In genomic region chr1:151147132-151147503, GRCh38 we compare ENCODE assay signal across 6 cellular contexts. TPM values are rescaled to one million over a fixed set of nuclear protein-coding genes. Genes with fewer than 3 reads are reported as not detected.
DNase-seq lines count a peak whose midpoint lies in the region; FAIRE-seq and TF ChIP-seq lines count a peak whose summit lies in the region.

No MANE protein-coding gene starts in this region.

- H3K9me2 ChIP-seq in OCI-LY1 (ENCODE audit: low read depth, low read length) = no peaks in the 10 kb centered on the region

- no peaks in the 10 kb centered on the region for H3K79me2 ChIP-seq in OCI-LY1 (ENCODE audit: insufficient read depth, low read length)
- H3K79me2 ChIP-seq in endothelial cell of umbilical vein (ENCODE audit: control insufficient read depth, insufficient read depth, low read length) = no peaks in the 10 kb centered on the region

- intact Hi-C loops in endothelial cell of umbilical vein (cut with micrococcal nuclease) = loop anchor here (2.0 to 5.0 kb wide), 3 partner anchors 40 to 170 kb away; partner anchors contain the start of gene GABPB2

- no peaks in the 10 kb centered on the region for H4K20me1 ChIP-seq in OCI-LY1 (ENCODE audit: insufficient read depth, low read length)
- no peaks in the 10 kb centered on the region for H4K20me1 ChIP-seq in endothelial cell of umbilical vein (replicated peaks; ENCODE audit: control insufficient read depth, extremely low read depth, insufficient read depth, low read length)

- H3K36me3 ChIP-seq in OCI-LY1 (ENCODE audit: insufficient read depth, low read length) (no peaks in the 10 kb centered on the region), endothelial cell of umbilical vein (ENCODE audit: control insufficient read depth in 2 of 2, extremely low read depth in 1 of 2, insufficient read depth in 2 of 2, low read length in 2 of 2) (peaks cover 0 to 5% of the 10 kb centered on the region in 2 experiments), skeletal muscle satellite cell (ENCODE audit: insufficient read depth, low read length) (no peaks in the 10 kb centered on the region)

- TF ChIP-seq CTCF in OCI-LY1 (IDR thresholded peaks at IDR 0.05; ENCODE audit: low read length) = no peak
- TF ChIP-seq CTCF in endothelial cell of umbilical vein (IDR thresholded peaks at IDR 0.05; ENCODE audit: extremely low read depth in 1 of 2, insufficient read depth in 1 of 2, low read depth in 1 of 2, low read length in 2 of 2) = no peak

- no peaks in the 10 kb centered on the region for H3F3A ChIP-seq in OCI-LY1 (ENCODE audit: insufficient read depth, low read length)

- peak; percentile 64 for FAIRE-seq in endothelial cell of umbilical vein (lab: Jason Lieb, UNC)

- POLR2A ChIA-PET in endothelial cell of umbilical vein (lab: Charles Lee) = interaction anchor here (0.6 to 0.7 kb wide), 2 partner anchors 18 to 288 kb away, joined by 3 read pairs; no protein-coding TSS in a partner anchor

- peak overlapping the region; percentile 71 for H3K4me3 ChIP-seq in OCI-LY1 (ENCODE audit: low read depth, low read length, poor library complexity, severe bottlenecking)
- H3K4me3 ChIP-seq in endothelial cell of umbilical vein (replicated peaks in 1 of 3; ENCODE audit: insufficient read depth in 1 of 3, low read depth in 1 of 3, low read length in 3 of 3) = peak overlapping the region in 2 of 3 experiments; percentile 49 to 81
- peak overlapping the region; percentile 79 for H3K4me3 ChIP-seq in skeletal muscle satellite cell (ENCODE audit: low read length)

- no peak overlapping the region for H3K27ac ChIP-seq in OCI-LY1 (ENCODE audit: low read depth, low read length, poor library complexity, severe bottlenecking)
- no peak overlapping the region for H3K27ac ChIP-seq in endothelial cell of umbilical vein (ENCODE audit: insufficient read depth, low read depth, low read length)

- H3K4me2 ChIP-seq in OCI-LY1 (ENCODE audit: low read length) (peak overlapping the region; percentile 91), endothelial cell of umbilical vein (ENCODE audit: insufficient read depth, low read length) (peak overlapping the region; percentile 96), skeletal muscle satellite cell (ENCODE audit: low read length) (peak overlapping the region; percentile 91)

- CTCF ChIA-PET in endothelial cell of umbilical vein (lab: Charles Lee) = interaction anchor here (1.0 kb wide), 1 partner anchor 47 kb away, joined by 5 read pairs; no protein-coding TSS in a partner anchor

- H2AFZ ChIP-seq in OCI-LY1 (ENCODE audit: low read length) (no peak overlapping the region), endothelial cell of umbilical vein (ENCODE audit: low read depth, low read length) (peak overlapping the region; percentile 37)

- peak; percentile 58 for DNase-seq in endothelial cell of umbilical vein (ENCODE audit: low read depth, low spot score)
- DNase-seq in CD1c-positive myeloid dendritic cell (ENCODE audit: extremely low spot score) = no peak
- no peak for DNase-seq in NK-92 (lab: John Stamatoyannopoulos, UW; ENCODE audit: unreplicated experiment)
- DNase-seq in SW 1271 (lab: John Stamatoyannopoulos, UW) = no peak

- no peaks in the 10 kb centered on the region for H3K9me1 ChIP-seq in endothelial cell of umbilical vein (replicated peaks; ENCODE audit: control insufficient read depth, extremely low read depth, insufficient read depth, low read length)

- no peak for TF ChIP-seq POLR2A in endothelial cell of umbilical vein (IDR thresholded peaks at IDR 0.05; ENCODE audit: low read depth, low read length)

- peak overlapping the region; percentile 69; the same call in 1 of the 2 replicates for H3K9ac ChIP-seq in OCI-LY1 (ENCODE audit: low read length)
- H3K9ac ChIP-seq in endothelial cell of umbilical vein (replicated peaks; ENCODE audit: extremely low read depth, insufficient read depth, low read length) = peak overlapping the region; percentile 66
- H3K9ac ChIP-seq in skeletal muscle satellite cell (ENCODE audit: low read depth, low read length) = peak overlapping the region; percentile 69

- TSS peak; percentile 33 for BruUV-seq in endothelial cell of umbilical vein (replicated peaks; lab: Mats Ljungman, UMichigan)

- dilution Hi-C loops in endothelial cell of umbilical vein (cut with MboI; ENCODE audit: extremely low pct_ligation_motif_present, low sequenced_read_pairs) = no loop called here

- peaks cover 27% of the 10 kb centered on the region for H3K4me1 ChIP-seq in OCI-LY1 (ENCODE audit: insufficient read depth, low read length, severe bottlenecking)
- peaks cover 29% of the 10 kb centered on the region for H3K4me1 ChIP-seq in endothelial cell of umbilical vein (ENCODE audit: control insufficient read depth, extremely low read depth, insufficient read depth, low read length)
- H3K4me1 ChIP-seq in skeletal muscle satellite cell (ENCODE audit: control insufficient read depth, insufficient read depth, low read length) = peaks cover 25% of the 10 kb centered on the region

- H3K9me3 ChIP-seq in OCI-LY1 (ENCODE audit: low read length) = no peaks in the 10 kb centered on the region
- no peaks in the 10 kb centered on the region for H3K9me3 ChIP-seq in endothelial cell of umbilical vein (replicated peaks; ENCODE audit: control insufficient read depth, insufficient read depth, low read length)
- no peaks in the 10 kb centered on the region for H3K9me3 ChIP-seq in skeletal muscle satellite cell (replicated peaks; ENCODE audit: low read length)

- H3K27me3 ChIP-seq in OCI-LY1 (ENCODE audit: insufficient read depth, low read length) (0 out of 2 replicates have a peak, but pooled peaks cover 5% of the 10 kb centered on the region), endothelial cell of umbilical vein (ENCODE audit: control insufficient read depth in 2 of 2, insufficient read depth in 2 of 2, low read length in 2 of 2) (no peaks in the 10 kb centered on the region), skeletal muscle satellite cell (ENCODE audit: control insufficient read depth, insufficient read depth, low read length) (no peaks in the 10 kb centered on the region)

TF ChIP-seq in endothelial cell of umbilical vein, 7 proteins besides CTCF, POLR2A, EP300 and RAD21 (continues in another document):
- TF ChIP-seq FOS (IDR thresholded peaks at IDR 0.05; ENCODE audit: borderline replicate concordance, insufficient read depth, low read length) = no peak

RNA-seq across cellular contexts. Expression of gene SEMA6C, which starts 0.7 kb away (rescaled TPM):
- 46.2 and 53.0 TPM in 2 replicates for total RNA-seq in endothelial cell of umbilical vein
- 66.0 and 71.9 TPM in 2 replicates for polyA plus RNA-seq in endothelial cell of umbilical vein
- polyA plus RNA-seq in endothelial cell of umbilical vein (2011; cell fraction: cytosol; rRNA removed) = 38.6 and 39.2 TPM in 2 replicates
- polyA plus RNA-seq in endothelial cell of umbilical vein (2011; cell fraction: nucleus; rRNA removed) = 180 and 192 TPM in 2 replicates
- polyA plus RNA-seq in endothelial cell of umbilical vein (2012) = 20.4 and 24.0 TPM in 2 replicates
- polyA minus RNA-seq in endothelial cell of umbilical vein = 48.7 and 67.7 TPM in 2 replicates
- polyA minus RNA-seq in endothelial cell of umbilical vein (2011; cell fraction: cytosol; rRNA and poly(A)+ RNA removed) = 0.61 TPM
- 39.5 and 48.2 TPM in 2 replicates for polyA minus RNA-seq in endothelial cell of umbilical vein (2011; cell fraction: nucleus; rRNA and poly(A)+ RNA removed)
- total RNA-seq in skeletal muscle satellite cell (2012; rRNA removed) = 0.87 and 1.8 TPM in 2 replicates

RNA-seq across cellular contexts. Expression of gene TNFAIP8L2, which starts 9.3 kb away (rescaled TPM):
- not detected in 2 replicates for total RNA-seq in endothelial cell of umbilical vein
- polyA plus RNA-seq in endothelial cell of umbilical vein = 0.06 TPM in 1 of 2 replicates, not detected in the other
- polyA plus RNA-seq in endothelial cell of umbilical vein (2011; cell fraction: cytosol; rRNA removed) = 0.17 TPM in 1 of 2 replicates, not detected in the other
- polyA plus RNA-seq in endothelial cell of umbilical vein (2011; cell fraction: nucleus; rRNA removed) = not detected in 2 replicates
- polyA plus RNA-seq in endothelial cell of umbilical vein (2012) = 0.63 TPM in 1 of 2 replicates, not detected in the other
- 0.28 TPM in 1 of 2 replicates, not detected in the other for polyA minus RNA-seq in endothelial cell of umbilical vein
- not detected for polyA minus RNA-seq in endothelial cell of umbilical vein (2011; cell fraction: cytosol; rRNA and poly(A)+ RNA removed)
- not detected in 2 replicates for polyA minus RNA-seq in endothelial cell of umbilical vein (2011; cell fraction: nucleus; rRNA and poly(A)+ RNA removed)
- not detected in 2 replicates for total RNA-seq in skeletal muscle satellite cell (2012; rRNA removed)

RNA-seq across cellular contexts. Expression of gene LYSMD1, which starts 18.6 kb away (rescaled TPM):
- total RNA-seq in endothelial cell of umbilical vein = 6.4 and 8.2 TPM in 2 replicates
- polyA plus RNA-seq in endothelial cell of umbilical vein = 1.7 and 2.1 TPM in 2 replicates
- polyA plus RNA-seq in endothelial cell of umbilical vein (2011; cell fraction: cytosol; rRNA removed) = 2.2 and 2.7 TPM in 2 replicates
- 14.0 and 15.7 TPM in 2 replicates for polyA plus RNA-seq in endothelial cell of umbilical vein (2011; cell fraction: nucleus; rRNA removed)
- polyA plus RNA-seq in endothelial cell of umbilical vein (2012) = 2.5 and 2.8 TPM in 2 replicates
- polyA minus RNA-seq in endothelial cell of umbilical vein = 3.8 and 4.7 TPM in 2 replicates
- polyA minus RNA-seq in endothelial cell of umbilical vein (2011; cell fraction: cytosol; rRNA and poly(A)+ RNA removed) = 3.9 TPM
- polyA minus RNA-seq in endothelial cell of umbilical vein (2011; cell fraction: nucleus; rRNA and poly(A)+ RNA removed) = 6.2 and 6.9 TPM in 2 replicates
- total RNA-seq in skeletal muscle satellite cell (2012; rRNA removed) = 8.9 and 9.8 TPM in 2 replicates

RNA-seq across cellular contexts. Expression of gene SCNM1, which starts 18.8 kb away (rescaled TPM):
- total RNA-seq in endothelial cell of umbilical vein = 43.1 and 49.0 TPM in 2 replicates
- 14.1 and 17.3 TPM in 2 replicates for polyA plus RNA-seq in endothelial cell of umbilical vein
- 31.1 and 32.7 TPM in 2 replicates for polyA plus RNA-seq in endothelial cell of umbilical vein (2011; cell fraction: cytosol; rRNA removed)
- 48.2 and 52.9 TPM in 2 replicates for polyA plus RNA-seq in endothelial cell of umbilical vein (2011; cell fraction: nucleus; rRNA removed)
- 44.8 and 53.1 TPM in 2 replicates for polyA plus RNA-seq in endothelial cell of umbilical vein (2012)
- 9.6 and 11.9 TPM in 2 replicates for polyA minus RNA-seq in endothelial cell of umbilical vein
- 20.6 TPM for polyA minus RNA-seq in endothelial cell of umbilical vein (2011; cell fraction: cytosol; rRNA and poly(A)+ RNA removed)
- 8.2 and 8.6 TPM in 2 replicates for polyA minus RNA-seq in endothelial cell of umbilical vein (2011; cell fraction: nucleus; rRNA and poly(A)+ RNA removed)
- 22.3 and 37.1 TPM in 2 replicates for total RNA-seq in skeletal muscle satellite cell (2012; rRNA removed)

RNA-seq across cellular contexts. Expression of gene TMOD4, which starts 28.7 kb away (rescaled TPM):
- 1.4 TPM in 2 replicates for total RNA-seq in endothelial cell of umbilical vein
- 0.22 TPM in 1 of 2 replicates, not detected in the other for polyA plus RNA-seq in endothelial cell of umbilical vein
- 0.09 and 0.31 TPM in 2 replicates for polyA plus RNA-seq in endothelial cell of umbilical vein (2011; cell fraction: cytosol; rRNA removed)
- polyA plus RNA-seq in endothelial cell of umbilical vein (2011; cell fraction: nucleus; rRNA removed) = 0.80 and 0.88 TPM in 2 replicates
- 0.50 TPM in 1 of 2 replicates, not detected in the other for polyA plus RNA-seq in endothelial cell of umbilical vein (2012)
- not detected in 2 replicates for polyA minus RNA-seq in endothelial cell of umbilical vein
- not detected for polyA minus RNA-seq in endothelial cell of umbilical vein (2011; cell fraction: cytosol; rRNA and poly(A)+ RNA removed)
- not detected in 2 replicates for polyA minus RNA-seq in endothelial cell of umbilical vein (2011; cell fraction: nucleus; rRNA and poly(A)+ RNA removed)
- total RNA-seq in skeletal muscle satellite cell (2012; rRNA removed) = not detected in 2 replicates
